8 cellular contexts compared by ENCODE assay signal in genomic region chr9:33446507-33447403, GRCh38. TPM values are rescaled to one million over a fixed set of nuclear protein-coding genes. Genes with fewer than 3 reads are reported as not detected.
DNase-seq lines count a peak whose midpoint lies in the region; ATAC-seq, FAIRE-seq and TF ChIP-seq lines count a peak whose summit lies in the region.

No MANE protein-coding gene starts in this region.

- H3K36me3 ChIP-seq in esophagus squamous epithelium (peaks cover 11 to 26% (median 23%) of the 10 kb centered on the region in 3 donors), neural progenitor cell (no peaks in the 10 kb centered on the region), tibial nerve (peaks cover 0 to 14% (median 0%) of the 10 kb centered on the region in 3 donors)

- peak overlapping the region; percentile 16 for H3K27ac Mint-ChIP-seq in neural progenitor cell

- H3K27ac ChIP-seq in esophagus squamous epithelium (peak overlapping the region; percentile 87 to 92 (median 92)), neural progenitor cell (no peak overlapping the region), tibial nerve (peak overlapping the region in 3 of 4 donors; percentile 49 to 75 (median 58))

- peak overlapping the region; percentile 70 to 78 (median 74) for H3K4me3 ChIP-seq in esophagus squamous epithelium
- peak overlapping the region; percentile 45 for H3K4me3 ChIP-seq in neural progenitor cell
- H3K4me3 ChIP-seq in tibial nerve = peak overlapping the region; percentile 28 to 67 (median 55)

- H3K27me3 Mint-ChIP-seq in neural progenitor cell (ENCODE audit: insufficient read depth, low read depth) = peaks cover 25% of the 10 kb centered on the region

- no peak for TF ChIP-seq EP300 in tibial nerve (IDR thresholded peaks at IDR 0.05)

- H3K9me3 ChIP-seq in esophagus squamous epithelium (no peaks in the 10 kb centered on the region), neural progenitor cell (ENCODE audit: low read depth) (no peaks in the 10 kb centered on the region), tibial nerve (no peaks in the 10 kb centered on the region)

- peak; percentile 99 for FAIRE-seq in GM18507 (lab: Jason Lieb, UNC)

- H3K36me3 Mint-ChIP-seq in neural progenitor cell = no peaks in the 10 kb centered on the region

- peak; percentile 58 for DNase-seq in GM18507 (ENCODE audit: extremely low spot score, insufficient read length, low read depth)
- peak; percentile 54 for DNase-seq in NCI-H146 (lab: John Stamatoyannopoulos, UW)
- DNase-seq in activated CD8-positive, alpha-beta memory T cell treated with anti-CD3 and anti-CD28 coated beads for 4 hours (ENCODE audit: low read depth in 2 of 2) = peak; percentile 38 to 44
- no peak for DNase-seq in esophagus squamous epithelium (lab: John Stamatoyannopoulos, UW)
- peak; percentile 20 for DNase-seq in neural progenitor cell (ENCODE audit: low spot score)
- no peak for DNase-seq in tibial nerve (ENCODE audit: low spot score in 2 of 2)
- no peak for DNase-seq in SK-N-DZ (ENCODE audit: low spot score)

- peaks cover 16 to 92% (median 34%) of the 10 kb centered on the region in 3 donors for H3K4me1 ChIP-seq in esophagus squamous epithelium
- peaks cover 20% of the 10 kb centered on the region for H3K4me1 ChIP-seq in neural progenitor cell
- peaks cover 0 to 22% (median 11%) of the 10 kb centered on the region in 4 donors for H3K4me1 ChIP-seq in tibial nerve

- no peaks in the 10 kb centered on the region for H4K20me1 ChIP-seq in neural progenitor cell (ENCODE audit: low read depth)

- no peaks in the 10 kb centered on the region for H3K79me2 ChIP-seq in neural progenitor cell (ENCODE audit: low read depth)

- H3F3A ChIP-seq in neural progenitor cell (ENCODE audit: low read depth) = peaks cover 17% of the 10 kb centered on the region

- intact Hi-C loops in esophagus squamous epithelium (cut with DNase I) = loop anchor here (5.0 kb wide), 1 partner anchor 44 kb away; the partner anchor contains the start of gene AQP7

- no peak overlapping the region for H3K9ac ChIP-seq in neural progenitor cell

- WGBS in esophagus squamous epithelium, 2 donors = 8 to 26% methylated on average over 10 to 19 of the region's 21 CpGs
- 34 to 35% methylated on average over 21 of the region's 21 CpGs for WGBS in tibial nerve, 2 donors

- TF ChIP-seq POLR2A in esophagus squamous epithelium (IDR thresholded peaks at IDR 0.05) (peak in 1 of 4 donors; percentile 35), tibial nerve (IDR thresholded peaks at IDR 0.05) (no peak)

- TF ChIP-seq CTCF in esophagus squamous epithelium (IDR thresholded peaks at IDR 0.05) = no peak
- no peak for TF ChIP-seq CTCF in neural progenitor cell (IDR thresholded peaks at IDR 0.05)
- TF ChIP-seq CTCF in tibial nerve (IDR thresholded peaks at IDR 0.05) = no peak

- no peaks in the 10 kb centered on the region for H3K9me3 Mint-ChIP-seq in neural progenitor cell

- peaks cover 34% of the 10 kb centered on the region for H3K4me1 Mint-ChIP-seq in neural progenitor cell

- H2AFZ ChIP-seq in neural progenitor cell (replicated peaks) = peak overlapping the region; percentile 38

- peak overlapping the region; percentile 82 for H3K4me2 ChIP-seq in neural progenitor cell

- H3K4me3 Mint-ChIP-seq in neural progenitor cell = peak overlapping the region; percentile 86

- ATAC-seq in HG02610 (IDR thresholded peaks at IDR 0.05; ENCODE audit: unreplicated experiment) = peak; percentile 92

- H3K27me3 ChIP-seq in esophagus squamous epithelium (no peaks in the 10 kb centered on the region), neural progenitor cell (peaks cover 32% of the 10 kb centered on the region), tibial nerve (peaks cover 0 to 5% of the 10 kb centered on the region in 2 donors)

RNA-seq across cellular contexts. Expression of gene AQP3, which starts 0.6 kb away (rescaled TPM):
- total RNA-seq in esophagus squamous epithelium (1,000 to 10,000 TPM; 1,484 to 2,988 (median 2,291) TPM), neural progenitor cell (ENCODE audit: low replicate concordance) (0.45 and 0.90 TPM in 2 replicates), tibial nerve (100 to 1,000 TPM in 2 of 4 donors, 10 to 100 TPM in 2; 41.1 to 200 (median 96.8) TPM)
- polyA plus RNA-seq in SK-N-DZ (2014; cell fraction: cytosol; rRNA removed) = 0.51 and 2.2 TPM in 2 replicates
- polyA plus RNA-seq in SK-N-DZ (2014; cell fraction: nucleus; rRNA removed) = 0.58 TPM in 1 of 2 replicates, not detected in the other

RNA-seq across cellular contexts. Expression of gene NOL6, which starts 27.0 kb away (rescaled TPM):
- total RNA-seq in esophagus squamous epithelium = 10 to 100 TPM; 23.6 to 43.7 (median 38.3) TPM
- total RNA-seq in neural progenitor cell (ENCODE audit: low replicate concordance) = 9.2 and 16.9 TPM in 2 replicates
- total RNA-seq in tibial nerve = 10 to 100 TPM; 25.7 to 37.2 (median 27.9) TPM
- polyA plus RNA-seq in SK-N-DZ (2014; cell fraction: cytosol; rRNA removed) = 43.0 and 43.5 TPM in 2 replicates
- polyA plus RNA-seq in SK-N-DZ (2014; cell fraction: nucleus; rRNA removed) = 85.6 and 85.8 TPM in 2 replicates

RNA-seq across cellular contexts. Expression of gene AQP7, which starts 44.4 kb away (rescaled TPM):
- under 1 TPM in 2 of 4 donors, not detected in 2; 0.15 to 0.57 TPM for total RNA-seq in esophagus squamous epithelium
- 0.25 TPM in 1 of 2 replicates, not detected in the other for total RNA-seq in neural progenitor cell (ENCODE audit: low replicate concordance)
- total RNA-seq in tibial nerve = 10 to 100 TPM; 14.1 to 51.6 (median 31.0) TPM
- polyA plus RNA-seq in SK-N-DZ (2014; cell fraction: cytosol; rRNA removed) = 0.29 and 0.88 TPM in 2 replicates
- polyA plus RNA-seq in SK-N-DZ (2014; cell fraction: nucleus; rRNA removed) = 1.7 and 2.1 TPM in 2 replicates

Comparison
In these comparisons a context has a peak if more than half of its experiments do, and no peak if none do; other contexts are left out.
1. DNase-seq: peak in GM18507 (single experiment), NCI-H146 (single experiment), activated CD8-positive, alpha-beta memory T cell treated with anti-CD3 and anti-CD28 coated beads for 4 hours (2 of 2) and neural progenitor cell (single experiment); none in esophagus squamous epithelium (single experiment), tibial nerve (0 of 2) and SK-N-DZ (single experiment).
2. RNA of gene AQP3, which starts 0.6 kb away (total RNA-seq): 1,484 to 2,988 TPM in esophagus squamous epithelium and 41.1 to 200 TPM in tibial nerve; 0.45 to 0.90 TPM in neural progenitor cell; every median in the first group is over 10 times any median in the second.
3. RNA of gene AQP7, which starts 44.4 kb away (total RNA-seq): 14.1 to 51.6 TPM in tibial nerve; 0.15 to 0.57 TPM in esophagus squamous epithelium and 0.25 TPM in neural progenitor cell; every median in the first group is over 4 times any median in the second.
4. Peak in every context shown above with its lines, with median percentiles within 50 percentile points of each other: H3K4me3 ChIP-seq.